1 cellular context compared by ENCODE assay signal in the genomic region with DNA sequence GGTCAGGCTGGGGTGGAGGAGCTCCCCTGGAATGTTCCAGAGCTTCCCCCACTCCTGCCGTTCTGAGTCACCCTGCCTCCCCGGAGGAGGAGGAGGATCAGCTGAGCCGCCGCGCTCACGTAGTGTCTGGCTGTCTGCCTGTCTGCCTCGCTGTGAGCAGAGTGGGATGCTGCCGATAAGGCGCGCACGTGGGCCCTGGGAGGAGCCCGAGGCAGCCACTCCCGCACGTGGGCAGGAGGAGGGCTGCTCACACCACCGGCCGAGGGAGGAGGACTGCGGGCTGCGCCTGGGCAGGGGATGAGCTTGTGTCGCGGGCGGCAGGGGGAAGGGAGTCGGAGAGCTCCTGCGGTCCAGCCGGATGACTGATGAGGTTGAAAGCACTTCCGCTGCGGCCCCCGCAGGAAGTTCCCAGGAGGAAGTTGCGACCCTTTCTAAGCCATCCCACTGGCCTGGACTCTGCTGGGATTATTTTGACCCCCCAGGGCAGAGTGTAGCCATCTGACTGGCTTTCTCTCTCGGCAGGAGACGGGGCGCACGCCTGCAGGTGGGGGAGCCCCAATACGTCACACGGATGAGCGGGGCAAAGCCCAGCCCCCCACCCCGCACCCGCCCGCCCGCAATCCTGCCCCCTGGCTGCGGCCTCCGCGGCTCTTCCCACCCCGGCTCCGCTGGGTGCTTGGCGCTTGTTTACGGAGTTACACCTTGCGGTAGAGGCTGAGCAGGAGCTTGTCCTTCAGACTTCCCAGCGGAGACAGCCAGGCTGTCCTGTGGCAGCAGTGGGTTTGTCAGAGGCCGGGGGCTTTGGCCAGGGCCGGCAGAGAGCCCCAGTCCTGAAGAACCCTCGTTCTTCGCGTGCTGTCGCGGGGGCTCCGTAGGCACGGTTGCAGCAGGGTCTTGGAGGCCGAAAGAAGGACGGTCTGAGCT.
A peak's percentile ranks its signal among the peaks of the same experiment; 100 is the strongest.
TF ChIP-seq lines count a peak whose summit lies in the region.

No MANE protein-coding gene starts in this region.

TF ChIP-seq in HepG2, 621 proteins besides CTCF, POLR2A, EP300 and RAD21 (continued from another document and continues in another):
- TF ChIP-seq, protein P1, sequence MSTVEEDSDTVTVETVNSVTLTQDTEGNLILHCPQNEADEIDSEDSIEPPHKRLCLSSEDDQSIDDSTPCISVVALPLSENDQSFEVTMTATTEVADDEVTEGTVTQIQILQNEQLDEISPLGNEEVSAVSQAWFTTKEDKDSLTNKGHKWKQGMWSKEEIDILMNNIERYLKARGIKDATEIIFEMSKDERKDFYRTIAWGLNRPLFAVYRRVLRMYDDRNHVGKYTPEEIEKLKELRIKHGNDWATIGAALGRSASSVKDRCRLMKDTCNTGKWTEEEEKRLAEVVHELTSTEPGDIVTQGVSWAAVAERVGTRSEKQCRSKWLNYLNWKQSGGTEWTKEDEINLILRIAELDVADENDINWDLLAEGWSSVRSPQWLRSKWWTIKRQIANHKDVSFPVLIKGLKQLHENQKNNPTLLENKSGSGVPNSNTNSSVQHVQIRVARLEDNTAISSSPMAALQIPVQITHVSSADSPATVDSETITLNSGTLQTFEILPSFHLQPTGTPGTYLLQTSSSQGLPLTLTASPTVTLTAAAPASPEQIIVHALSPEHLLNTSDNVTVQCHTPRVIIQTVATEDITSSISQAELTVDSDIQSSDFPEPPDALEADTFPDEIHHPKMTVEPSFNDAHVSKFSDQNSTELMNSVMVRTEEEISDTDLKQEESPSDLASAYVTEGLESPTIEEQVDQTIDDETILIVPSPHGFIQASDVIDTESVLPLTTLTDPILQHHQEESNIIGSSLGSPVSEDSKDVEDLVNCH (CRISPR knock-in tag; IDR thresholded peaks at IDR 0.05) = no peak
- TF ChIP-seq, protein P2, sequence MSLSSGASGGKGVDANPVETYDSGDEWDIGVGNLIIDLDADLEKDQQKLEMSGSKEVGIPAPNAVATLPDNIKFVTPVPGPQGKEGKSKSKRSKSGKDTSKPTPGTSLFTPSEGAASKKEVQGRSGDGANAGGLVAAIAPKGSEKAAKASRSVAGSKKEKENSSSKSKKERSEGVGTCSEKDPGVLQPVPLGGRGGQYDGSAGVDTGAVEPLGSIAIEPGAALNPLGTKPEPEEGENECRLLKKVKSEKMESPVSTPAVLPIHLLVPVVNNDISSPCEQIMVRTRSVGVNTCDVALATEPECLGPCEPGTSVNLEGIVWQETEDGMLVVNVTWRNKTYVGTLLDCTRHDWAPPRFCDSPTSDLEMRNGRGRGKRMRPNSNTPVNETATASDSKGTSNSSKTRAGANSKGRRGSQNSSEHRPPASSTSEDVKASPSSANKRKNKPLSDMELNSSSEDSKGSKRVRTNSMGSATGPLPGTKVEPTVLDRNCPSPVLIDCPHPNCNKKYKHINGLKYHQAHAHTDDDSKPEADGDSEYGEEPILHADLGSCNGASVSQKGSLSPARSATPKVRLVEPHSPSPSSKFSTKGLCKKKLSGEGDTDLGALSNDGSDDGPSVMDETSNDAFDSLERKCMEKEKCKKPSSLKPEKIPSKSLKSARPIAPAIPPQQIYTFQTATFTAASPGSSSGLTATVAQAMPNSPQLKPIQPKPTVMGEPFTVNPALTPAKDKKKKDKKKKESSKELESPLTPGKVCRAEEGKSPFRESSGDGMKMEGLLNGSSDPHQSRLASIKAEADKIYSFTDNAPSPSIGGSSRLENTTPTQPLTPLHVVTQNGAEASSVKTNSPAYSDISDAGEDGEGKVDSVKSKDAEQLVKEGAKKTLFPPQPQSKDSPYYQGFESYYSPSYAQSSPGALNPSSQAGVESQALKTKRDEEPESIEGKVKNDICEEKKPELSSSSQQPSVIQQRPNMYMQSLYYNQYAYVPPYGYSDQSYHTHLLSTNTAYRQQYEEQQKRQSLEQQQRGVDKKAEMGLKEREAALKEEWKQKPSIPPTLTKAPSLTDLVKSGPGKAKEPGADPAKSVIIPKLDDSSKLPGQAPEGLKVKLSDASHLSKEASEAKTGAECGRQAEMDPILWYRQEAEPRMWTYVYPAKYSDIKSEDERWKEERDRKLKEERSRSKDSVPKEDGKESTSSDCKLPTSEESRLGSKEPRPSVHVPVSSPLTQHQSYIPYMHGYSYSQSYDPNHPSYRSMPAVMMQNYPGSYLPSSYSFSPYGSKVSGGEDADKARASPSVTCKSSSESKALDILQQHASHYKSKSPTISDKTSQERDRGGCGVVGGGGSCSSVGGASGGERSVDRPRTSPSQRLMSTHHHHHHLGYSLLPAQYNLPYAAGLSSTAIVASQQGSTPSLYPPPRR (CRISPR knock-in tag; IDR thresholded peaks at IDR 0.05; ENCODE audit: borderline replicate concordance) = peak; percentile 59; the same call in 1 of the 2 replicates
- TF ChIP-seq, protein P3, sequence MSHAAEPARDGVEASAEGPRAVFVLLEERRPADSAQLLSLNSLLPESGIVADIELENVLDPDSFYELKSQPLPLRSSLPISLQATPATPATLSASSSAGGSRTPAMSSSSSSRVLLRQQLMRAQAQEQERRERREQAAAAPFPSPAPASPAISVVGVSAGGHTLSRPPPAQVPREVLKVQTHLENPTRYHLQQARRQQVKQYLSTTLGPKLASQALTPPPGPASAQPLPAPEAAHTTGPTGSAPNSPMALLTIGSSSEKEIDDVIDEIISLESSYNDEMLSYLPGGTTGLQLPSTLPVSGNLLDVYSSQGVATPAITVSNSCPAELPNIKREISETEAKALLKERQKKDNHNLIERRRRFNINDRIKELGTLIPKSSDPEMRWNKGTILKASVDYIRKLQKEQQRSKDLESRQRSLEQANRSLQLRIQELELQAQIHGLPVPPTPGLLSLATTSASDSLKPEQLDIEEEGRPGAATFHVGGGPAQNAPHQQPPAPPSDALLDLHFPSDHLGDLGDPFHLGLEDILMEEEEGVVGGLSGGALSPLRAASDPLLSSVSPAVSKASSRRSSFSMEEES (CRISPR knock-in tag; IDR thresholded peaks at IDR 0.05) = peak; percentile 43; the same call in 1 of the 2 replicates
- TF ChIP-seq, protein P4, sequence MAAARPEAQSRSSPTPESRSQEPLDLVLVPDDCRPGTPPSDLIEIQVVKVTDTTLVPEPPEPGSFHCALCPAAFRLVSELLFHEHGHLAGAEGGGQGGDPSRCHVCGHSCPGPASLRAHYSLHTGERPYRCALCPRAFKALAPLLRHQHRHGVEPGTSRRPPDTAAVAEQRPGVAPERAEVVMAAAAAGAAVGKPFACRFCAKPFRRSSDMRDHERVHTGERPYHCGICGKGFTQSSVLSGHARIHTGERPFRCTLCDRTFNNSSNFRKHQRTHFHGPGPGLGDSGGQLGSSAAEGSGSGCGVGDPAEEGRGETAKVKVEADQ (CRISPR knock-in tag; IDR thresholded peaks at IDR 0.05; ENCODE audit: borderline replicate concordance) = 0 out of 2 replicates have a peak, but pooled peaks have one; percentile 13
- no peak for TF ChIP-seq ZNF75D (CRISPR knock-in tag; IDR thresholded peaks at IDR 0.05; ENCODE audit: borderline replicate concordance)
- TF ChIP-seq, protein P5, sequence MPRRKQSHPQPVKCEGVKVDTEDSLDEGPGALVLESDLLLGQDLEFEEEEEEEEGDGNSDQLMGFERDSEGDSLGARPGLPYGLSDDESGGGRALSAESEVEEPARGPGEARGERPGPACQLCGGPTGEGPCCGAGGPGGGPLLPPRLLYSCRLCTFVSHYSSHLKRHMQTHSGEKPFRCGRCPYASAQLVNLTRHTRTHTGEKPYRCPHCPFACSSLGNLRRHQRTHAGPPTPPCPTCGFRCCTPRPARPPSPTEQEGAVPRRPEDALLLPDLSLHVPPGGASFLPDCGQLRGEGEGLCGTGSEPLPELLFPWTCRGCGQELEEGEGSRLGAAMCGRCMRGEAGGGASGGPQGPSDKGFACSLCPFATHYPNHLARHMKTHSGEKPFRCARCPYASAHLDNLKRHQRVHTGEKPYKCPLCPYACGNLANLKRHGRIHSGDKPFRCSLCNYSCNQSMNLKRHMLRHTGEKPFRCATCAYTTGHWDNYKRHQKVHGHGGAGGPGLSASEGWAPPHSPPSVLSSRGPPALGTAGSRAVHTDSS (CRISPR knock-in tag; conservative IDR thresholded peaks at IDR 0.05) = no peak
- TF ChIP-seq, protein P6, sequence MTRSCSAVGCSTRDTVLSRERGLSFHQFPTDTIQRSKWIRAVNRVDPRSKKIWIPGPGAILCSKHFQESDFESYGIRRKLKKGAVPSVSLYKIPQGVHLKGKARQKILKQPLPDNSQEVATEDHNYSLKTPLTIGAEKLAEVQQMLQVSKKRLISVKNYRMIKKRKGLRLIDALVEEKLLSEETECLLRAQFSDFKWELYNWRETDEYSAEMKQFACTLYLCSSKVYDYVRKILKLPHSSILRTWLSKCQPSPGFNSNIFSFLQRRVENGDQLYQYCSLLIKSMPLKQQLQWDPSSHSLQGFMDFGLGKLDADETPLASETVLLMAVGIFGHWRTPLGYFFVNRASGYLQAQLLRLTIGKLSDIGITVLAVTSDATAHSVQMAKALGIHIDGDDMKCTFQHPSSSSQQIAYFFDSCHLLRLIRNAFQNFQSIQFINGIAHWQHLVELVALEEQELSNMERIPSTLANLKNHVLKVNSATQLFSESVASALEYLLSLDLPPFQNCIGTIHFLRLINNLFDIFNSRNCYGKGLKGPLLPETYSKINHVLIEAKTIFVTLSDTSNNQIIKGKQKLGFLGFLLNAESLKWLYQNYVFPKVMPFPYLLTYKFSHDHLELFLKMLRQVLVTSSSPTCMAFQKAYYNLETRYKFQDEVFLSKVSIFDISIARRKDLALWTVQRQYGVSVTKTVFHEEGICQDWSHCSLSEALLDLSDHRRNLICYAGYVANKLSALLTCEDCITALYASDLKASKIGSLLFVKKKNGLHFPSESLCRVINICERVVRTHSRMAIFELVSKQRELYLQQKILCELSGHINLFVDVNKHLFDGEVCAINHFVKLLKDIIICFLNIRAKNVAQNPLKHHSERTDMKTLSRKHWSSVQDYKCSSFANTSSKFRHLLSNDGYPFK (CRISPR knock-in tag; IDR thresholded peaks at IDR 0.05; ENCODE audit: borderline replicate concordance) = peak; percentile 91
- TF ChIP-seq, protein P7, sequence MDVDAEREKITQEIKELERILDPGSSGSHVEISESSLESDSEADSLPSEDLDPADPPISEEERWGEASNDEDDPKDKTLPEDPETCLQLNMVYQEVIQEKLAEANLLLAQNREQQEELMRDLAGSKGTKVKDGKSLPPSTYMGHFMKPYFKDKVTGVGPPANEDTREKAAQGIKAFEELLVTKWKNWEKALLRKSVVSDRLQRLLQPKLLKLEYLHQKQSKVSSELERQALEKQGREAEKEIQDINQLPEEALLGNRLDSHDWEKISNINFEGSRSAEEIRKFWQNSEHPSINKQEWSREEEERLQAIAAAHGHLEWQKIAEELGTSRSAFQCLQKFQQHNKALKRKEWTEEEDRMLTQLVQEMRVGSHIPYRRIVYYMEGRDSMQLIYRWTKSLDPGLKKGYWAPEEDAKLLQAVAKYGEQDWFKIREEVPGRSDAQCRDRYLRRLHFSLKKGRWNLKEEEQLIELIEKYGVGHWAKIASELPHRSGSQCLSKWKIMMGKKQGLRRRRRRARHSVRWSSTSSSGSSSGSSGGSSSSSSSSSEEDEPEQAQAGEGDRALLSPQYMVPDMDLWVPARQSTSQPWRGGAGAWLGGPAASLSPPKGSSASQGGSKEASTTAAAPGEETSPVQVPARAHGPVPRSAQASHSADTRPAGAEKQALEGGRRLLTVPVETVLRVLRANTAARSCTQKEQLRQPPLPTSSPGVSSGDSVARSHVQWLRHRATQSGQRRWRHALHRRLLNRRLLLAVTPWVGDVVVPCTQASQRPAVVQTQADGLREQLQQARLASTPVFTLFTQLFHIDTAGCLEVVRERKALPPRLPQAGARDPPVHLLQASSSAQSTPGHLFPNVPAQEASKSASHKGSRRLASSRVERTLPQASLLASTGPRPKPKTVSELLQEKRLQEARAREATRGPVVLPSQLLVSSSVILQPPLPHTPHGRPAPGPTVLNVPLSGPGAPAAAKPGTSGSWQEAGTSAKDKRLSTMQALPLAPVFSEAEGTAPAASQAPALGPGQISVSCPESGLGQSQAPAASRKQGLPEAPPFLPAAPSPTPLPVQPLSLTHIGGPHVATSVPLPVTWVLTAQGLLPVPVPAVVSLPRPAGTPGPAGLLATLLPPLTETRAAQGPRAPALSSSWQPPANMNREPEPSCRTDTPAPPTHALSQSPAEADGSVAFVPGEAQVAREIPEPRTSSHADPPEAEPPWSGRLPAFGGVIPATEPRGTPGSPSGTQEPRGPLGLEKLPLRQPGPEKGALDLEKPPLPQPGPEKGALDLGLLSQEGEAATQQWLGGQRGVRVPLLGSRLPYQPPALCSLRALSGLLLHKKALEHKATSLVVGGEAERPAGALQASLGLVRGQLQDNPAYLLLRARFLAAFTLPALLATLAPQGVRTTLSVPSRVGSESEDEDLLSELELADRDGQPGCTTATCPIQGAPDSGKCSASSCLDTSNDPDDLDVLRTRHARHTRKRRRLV (CRISPR knock-in tag; IDR thresholded peaks at IDR 0.05) = no peak
- TF ChIP-seq MTF2 (CRISPR knock-in tag; IDR thresholded peaks at IDR 0.05; ENCODE audit: borderline replicate concordance) = no peak
- TF ChIP-seq, protein P8, sequence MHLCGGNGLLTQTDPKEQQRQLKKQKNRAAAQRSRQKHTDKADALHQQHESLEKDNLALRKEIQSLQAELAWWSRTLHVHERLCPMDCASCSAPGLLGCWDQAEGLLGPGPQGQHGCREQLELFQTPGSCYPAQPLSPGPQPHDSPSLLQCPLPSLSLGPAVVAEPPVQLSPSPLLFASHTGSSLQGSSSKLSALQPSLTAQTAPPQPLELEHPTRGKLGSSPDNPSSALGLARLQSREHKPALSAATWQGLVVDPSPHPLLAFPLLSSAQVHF (CRISPR knock-in tag; IDR thresholded peaks at IDR 0.05) = no peak
- TF ChIP-seq NFE2L1 (CRISPR knock-in tag; IDR thresholded peaks at IDR 0.05; ENCODE audit: borderline replicate concordance) = peak; percentile 70; the same call in 1 of the 2 replicates
- TF ChIP-seq, protein P9, sequence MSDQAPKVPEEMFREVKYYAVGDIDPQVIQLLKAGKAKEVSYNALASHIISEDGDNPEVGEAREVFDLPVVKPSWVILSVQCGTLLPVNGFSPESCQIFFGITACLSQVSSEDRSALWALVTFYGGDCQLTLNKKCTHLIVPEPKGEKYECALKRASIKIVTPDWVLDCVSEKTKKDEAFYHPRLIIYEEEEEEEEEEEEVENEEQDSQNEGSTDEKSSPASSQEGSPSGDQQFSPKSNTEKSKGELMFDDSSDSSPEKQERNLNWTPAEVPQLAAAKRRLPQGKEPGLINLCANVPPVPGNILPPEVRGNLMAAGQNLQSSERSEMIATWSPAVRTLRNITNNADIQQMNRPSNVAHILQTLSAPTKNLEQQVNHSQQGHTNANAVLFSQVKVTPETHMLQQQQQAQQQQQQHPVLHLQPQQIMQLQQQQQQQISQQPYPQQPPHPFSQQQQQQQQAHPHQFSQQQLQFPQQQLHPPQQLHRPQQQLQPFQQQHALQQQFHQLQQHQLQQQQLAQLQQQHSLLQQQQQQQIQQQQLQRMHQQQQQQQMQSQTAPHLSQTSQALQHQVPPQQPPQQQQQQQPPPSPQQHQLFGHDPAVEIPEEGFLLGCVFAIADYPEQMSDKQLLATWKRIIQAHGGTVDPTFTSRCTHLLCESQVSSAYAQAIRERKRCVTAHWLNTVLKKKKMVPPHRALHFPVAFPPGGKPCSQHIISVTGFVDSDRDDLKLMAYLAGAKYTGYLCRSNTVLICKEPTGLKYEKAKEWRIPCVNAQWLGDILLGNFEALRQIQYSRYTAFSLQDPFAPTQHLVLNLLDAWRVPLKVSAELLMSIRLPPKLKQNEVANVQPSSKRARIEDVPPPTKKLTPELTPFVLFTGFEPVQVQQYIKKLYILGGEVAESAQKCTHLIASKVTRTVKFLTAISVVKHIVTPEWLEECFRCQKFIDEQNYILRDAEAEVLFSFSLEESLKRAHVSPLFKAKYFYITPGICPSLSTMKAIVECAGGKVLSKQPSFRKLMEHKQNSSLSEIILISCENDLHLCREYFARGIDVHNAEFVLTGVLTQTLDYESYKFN (CRISPR knock-in tag; conservative IDR thresholded peaks at IDR 0.05) = peak; percentile 35
- TF ChIP-seq MBD4 (IDR thresholded peaks at IDR 0.05; ENCODE audit: borderline replicate concordance, low read length) = no peak
- no peak; the same call in 1 of the 2 replicates for TF ChIP-seq JDP2 (CRISPR knock-in tag; IDR thresholded peaks at IDR 0.05; ENCODE audit: borderline replicate concordance)
- peak; percentile 100 for TF ChIP-seq ZNF263 (CRISPR knock-in tag; IDR thresholded peaks at IDR 0.05)
